Comparison of ENCODE assay signal across 8 cellular contexts in genomic region chr14:106511006-106511405, GRCh38.
DNase-seq lines count a peak whose midpoint lies in the region; ATAC-seq lines count a peak whose summit lies in the region.
"Not testable (repeated sequence)": the region's sequence is repeated elsewhere in the genome, so short reads cannot be mapped to it uniquely, and the experiment has no call there.

No MANE protein-coding gene starts in this region.

- intact Hi-C loops in activated CD4-positive, alpha-beta T cell treated with anti-CD3 and anti-CD28 coated beads for 36 hours (cut with DNase I, micrococcal nuclease) = not testable (repeated sequence)

- POLR2A ChIA-PET in activated CD4-positive, alpha-beta T cell treated with anti-CD3 and anti-CD28 coated beads for 36 hours (lab: Charles Lee) = interaction anchor here (0.6 kb wide), 1 partner anchor 284 kb away, joined by 3 read pairs; no protein-coding TSS in a partner anchor

- peak overlapping the region; percentile 51 for H3K27ac Mint-ChIP-seq in activated CD4-positive, alpha-beta T cell treated with anti-CD3 and anti-CD28 coated beads for 36 hours

- H3K4me1 Mint-ChIP-seq in activated CD4-positive, alpha-beta T cell treated with anti-CD3 and anti-CD28 coated beads for 36 hours = peaks cover 75% of the 10 kb centered on the region

- not testable (repeated sequence) for H3K36me3 Mint-ChIP-seq in activated CD4-positive, alpha-beta T cell treated with anti-CD3 and anti-CD28 coated beads for 36 hours (ENCODE audit: low read depth)

- peak; percentile 53 for ATAC-seq in activated CD4-positive, alpha-beta T cell treated with anti-CD3 and anti-CD28 coated beads for 36 hours

- H3K27me3 Mint-ChIP-seq in activated CD4-positive, alpha-beta T cell treated with anti-CD3 and anti-CD28 coated beads for 36 hours = not testable (repeated sequence)

- DNase-seq in CD1c-positive myeloid dendritic cell (ENCODE audit: extremely low spot score) (peak; percentile 26), activated T-cell treated with anti-CD3 and anti-CD28 coated beads for 1 hour (ENCODE audit: low read depth) (peak; percentile 23)
- DNase-seq in NK-92 treated with Interleukin-12 subunit alpha and Interleukin-12 subunit beta, amount 100 ng/mL, for 24 hours (lab: John Stamatoyannopoulos, UW) = peak; percentile 42
- peak; percentile 69 for DNase-seq in activated CD4-positive, alpha-beta T cell treated with anti-CD3 and anti-CD28 coated beads for 36 hours
- peak; percentile 43 for DNase-seq in activated gamma-delta T cell treated with anti-CD3 and anti-CD28 coated beads, Interleukin-2, amount 50 U/mL, for 16 hours (ENCODE audit: low read depth)
- peak; percentile 43 for DNase-seq in effector CD4-positive, alpha-beta T cell
- peak; percentile 13 for DNase-seq in stimulated activated CD4-positive, alpha-beta T cell treated with anti-CD3 and anti-CD28 coated beads, Interleukin-12 subunit alpha, Interleukin-12 subunit beta, amount 100 ng/mL, for 4 hours
- peak in 5 of 6 experiments; percentile 22 to 89 (median 77) for DNase-seq in stimulated activated naive CD4-positive, alpha-beta T cell (lab: John Stamatoyannopoulos, UW)

- peak overlapping the region; percentile 15 for H3K4me3 Mint-ChIP-seq in activated CD4-positive, alpha-beta T cell treated with anti-CD3 and anti-CD28 coated beads for 36 hours

- CTCF ChIA-PET in activated CD4-positive, alpha-beta T cell treated with anti-CD3 and anti-CD28 coated beads for 36 hours (lab: Charles Lee) = interaction anchor here (0.6 to 6.2 kb wide), 10 partner anchors 10 to 107 kb away, joined by 3 to 46 read pairs (median 4); no protein-coding TSS in a partner anchor

- not testable (repeated sequence) for H3K9me3 Mint-ChIP-seq in activated CD4-positive, alpha-beta T cell treated with anti-CD3 and anti-CD28 coated beads for 36 hours (ENCODE audit: low read depth)

Comparison
In these comparisons a context has a peak if more than half of its experiments do, and no peak if none do; other contexts are left out.
1. Peak in every context shown above with its lines: DNase-seq and ATAC-seq.
2. DNase-seq: peak in every context shown above with its lines; median percentile 77 in stimulated activated naive CD4-positive, alpha-beta T cell; 69 in activated CD4-positive, alpha-beta T cell treated with anti-CD3 and anti-CD28 coated beads for 36 hours; 43 in activated gamma-delta T cell treated with anti-CD3 and anti-CD28 coated beads, Interleukin-2, amount 50 U/mL, for 16 hours; 43 in effector CD4-positive, alpha-beta T cell; 42 in NK-92 treated with Interleukin-12 subunit alpha and Interleukin-12 subunit beta, amount 100 ng/mL, for 24 hours; 26 in CD1c-positive myeloid dendritic cell; 23 in activated T-cell treated with anti-CD3 and anti-CD28 coated beads for 1 hour; 13 in stimulated activated CD4-positive, alpha-beta T cell treated with anti-CD3 and anti-CD28 coated beads, Interleukin-12 subunit alpha, Interleukin-12 subunit beta, amount 100 ng/mL, for 4 hours.